ENCODE assay signal across 26 cellular contexts in genomic region chr3:63707731-63708130, GRCh38. TPM values are rescaled to one million over a fixed set of nuclear protein-coding genes. Genes with fewer than 3 reads are reported as not detected.
"Had no signal": no experiment of that assay in that cellular context is flagged by ENCODE, and none has a peak within 500 bp of the region (broad histone marks: within the 10 kb centered on the region; RNA-seq: fewer than 3 reads in every experiment).

No MANE protein-coding gene starts in this region.

- H3K4me3 ChIP-seq: MG63, SJSA1, SK-N-MC had no signal

- H3K27me3 ChIP-seq: MG63, SJSA1 had no signal

- H3K36me3 ChIP-seq: MG63, SJSA1 had no signal

- H3K4me1 ChIP-seq: SJSA1 had no signal

- H3K27ac ChIP-seq: SJSA1, SK-N-MC had no signal

- H3K9me3 ChIP-seq: MG63, SJSA1 had no signal

- DNase-seq: IMR-90, Karpas-422, KG1, MG63, NCI-H1092, NCI-H1105 treated with DMSO at 0.1 percent for 48 hours, NCI-H1417 treated with DMSO at 0.1 percent for 48 hours, NCI-H146, NCI-H1694 treated with DMSO at 0.1 percent for 48 hours, NCI-H1930, NCI-H2081 treated with DMSO at 0.1 percent for 48 hours, NCI-H2171, NCI-H226, NCI-H446, NCI-H510A, NCI-H524 treated with DMSO at 0.1 percent for 48 hours, NCI-H69, NCI-H774, PC-3, SHP77 treated with DMSO at 0.1 percent for 48 hours had no signal

- ATAC-seq: Panc1, PC-3, Right ventricle myocardium inferior had no signal

RNA-seq across cellular contexts. Expression of gene SNTN, which starts 55.3 kb away (rescaled TPM):
- total RNA-seq: HT-29, IMR-90, PC-3, Right ventricle myocardium inferior, RPMI7951, SJSA1 had no signal
- polyA plus RNA-seq: IMR-90 had no signal
